ENCODE assay signal across 1 cellular context in the genomic region with DNA sequence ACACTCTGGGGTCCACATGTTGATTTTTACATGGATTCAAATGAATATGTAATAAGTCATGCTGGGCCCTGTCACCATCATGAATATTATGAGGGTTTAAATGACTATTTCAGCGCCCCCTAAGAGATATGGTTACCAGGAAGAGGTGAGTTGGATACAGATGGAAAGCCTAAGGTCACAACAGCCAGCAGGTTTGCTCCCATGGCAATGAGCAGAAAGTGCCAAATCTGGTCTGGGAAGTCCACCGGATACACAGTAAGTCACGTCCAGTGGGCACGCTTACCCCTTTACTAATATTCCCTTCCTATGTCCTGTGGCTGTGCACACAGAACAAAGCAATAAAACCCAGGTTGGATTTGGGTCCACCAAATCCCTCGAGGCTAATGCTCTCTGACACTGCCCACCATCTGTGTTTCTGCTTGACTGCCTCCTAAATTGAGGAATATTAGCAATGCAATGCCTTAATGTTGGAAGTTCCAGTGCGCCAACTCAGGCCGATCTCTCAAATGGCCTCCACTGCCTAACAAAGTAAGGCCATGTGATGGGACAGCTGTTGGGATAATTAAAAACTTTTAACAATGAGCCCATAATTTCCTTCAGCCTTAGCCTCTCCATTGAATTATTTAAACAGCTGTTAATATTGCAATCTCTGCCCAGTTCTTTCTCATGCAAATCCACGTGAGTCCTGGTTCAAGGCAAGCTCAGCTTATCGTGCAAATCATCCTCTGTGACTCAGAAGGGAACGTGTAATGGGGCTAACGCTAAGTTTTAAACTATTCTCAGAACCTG.
TF ChIP-seq lines count a peak whose summit lies in the region.

No MANE protein-coding gene starts in this region.

TF ChIP-seq in GM23338, 12 proteins besides CTCF, POLR2A, EP300 and RAD21 (continued from another document):
- no peak for TF ChIP-seq ZNF331 (CRISPR knock-in tag; IDR thresholded peaks at IDR 0.05; ENCODE audit: low read depth)
- TF ChIP-seq NANOG (IDR thresholded peaks at IDR 0.05; ENCODE audit: borderline replicate concordance): no peak
- TF ChIP-seq JUNB (IDR thresholded peaks at IDR 0.05; ENCODE audit: unreplicated experiment): no peak
- TF ChIP-seq POLR2AphosphoS5 (IDR thresholded peaks at IDR 0.05; ENCODE audit: low read depth): no peak
- TF ChIP-seq, protein P1, sequence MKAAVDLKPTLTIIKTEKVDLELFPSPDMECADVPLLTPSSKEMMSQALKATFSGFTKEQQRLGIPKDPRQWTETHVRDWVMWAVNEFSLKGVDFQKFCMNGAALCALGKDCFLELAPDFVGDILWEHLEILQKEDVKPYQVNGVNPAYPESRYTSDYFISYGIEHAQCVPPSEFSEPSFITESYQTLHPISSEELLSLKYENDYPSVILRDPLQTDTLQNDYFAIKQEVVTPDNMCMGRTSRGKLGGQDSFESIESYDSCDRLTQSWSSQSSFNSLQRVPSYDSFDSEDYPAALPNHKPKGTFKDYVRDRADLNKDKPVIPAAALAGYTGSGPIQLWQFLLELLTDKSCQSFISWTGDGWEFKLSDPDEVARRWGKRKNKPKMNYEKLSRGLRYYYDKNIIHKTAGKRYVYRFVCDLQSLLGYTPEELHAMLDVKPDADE (IDR thresholded peaks at IDR 0.05): no peak
- no peak for TF ChIP-seq STAT1 (IDR thresholded peaks at IDR 0.05; ENCODE audit: unreplicated experiment)
- TF ChIP-seq, protein P2, sequence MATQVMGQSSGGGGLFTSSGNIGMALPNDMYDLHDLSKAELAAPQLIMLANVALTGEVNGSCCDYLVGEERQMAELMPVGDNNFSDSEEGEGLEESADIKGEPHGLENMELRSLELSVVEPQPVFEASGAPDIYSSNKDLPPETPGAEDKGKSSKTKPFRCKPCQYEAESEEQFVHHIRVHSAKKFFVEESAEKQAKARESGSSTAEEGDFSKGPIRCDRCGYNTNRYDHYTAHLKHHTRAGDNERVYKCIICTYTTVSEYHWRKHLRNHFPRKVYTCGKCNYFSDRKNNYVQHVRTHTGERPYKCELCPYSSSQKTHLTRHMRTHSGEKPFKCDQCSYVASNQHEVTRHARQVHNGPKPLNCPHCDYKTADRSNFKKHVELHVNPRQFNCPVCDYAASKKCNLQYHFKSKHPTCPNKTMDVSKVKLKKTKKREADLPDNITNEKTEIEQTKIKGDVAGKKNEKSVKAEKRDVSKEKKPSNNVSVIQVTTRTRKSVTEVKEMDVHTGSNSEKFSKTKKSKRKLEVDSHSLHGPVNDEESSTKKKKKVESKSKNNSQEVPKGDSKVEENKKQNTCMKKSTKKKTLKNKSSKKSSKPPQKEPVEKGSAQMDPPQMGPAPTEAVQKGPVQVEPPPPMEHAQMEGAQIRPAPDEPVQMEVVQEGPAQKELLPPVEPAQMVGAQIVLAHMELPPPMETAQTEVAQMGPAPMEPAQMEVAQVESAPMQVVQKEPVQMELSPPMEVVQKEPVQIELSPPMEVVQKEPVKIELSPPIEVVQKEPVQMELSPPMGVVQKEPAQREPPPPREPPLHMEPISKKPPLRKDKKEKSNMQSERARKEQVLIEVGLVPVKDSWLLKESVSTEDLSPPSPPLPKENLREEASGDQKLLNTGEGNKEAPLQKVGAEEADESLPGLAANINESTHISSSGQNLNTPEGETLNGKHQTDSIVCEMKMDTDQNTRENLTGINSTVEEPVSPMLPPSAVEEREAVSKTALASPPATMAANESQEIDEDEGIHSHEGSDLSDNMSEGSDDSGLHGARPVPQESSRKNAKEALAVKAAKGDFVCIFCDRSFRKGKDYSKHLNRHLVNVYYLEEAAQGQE (IDR thresholded peaks at IDR 0.05; ENCODE audit: unreplicated experiment): no peak
- no peak for TF ChIP-seq ZNF114 (CRISPR knock-in tag; IDR thresholded peaks at IDR 0.05)
- no peak for TF ChIP-seq CREB1 (CRISPR knock-in tag; IDR thresholded peaks at IDR 0.05; ENCODE audit: low read depth)
- TF ChIP-seq EZH2 (IDR thresholded peaks at IDR 0.05; ENCODE audit: low read depth, unreplicated experiment): no peak
TF ChIP-seq in GM23338: peak in this region for 0.
